8 cellular contexts compared by ENCODE assay signal in the genomic region with DNA sequence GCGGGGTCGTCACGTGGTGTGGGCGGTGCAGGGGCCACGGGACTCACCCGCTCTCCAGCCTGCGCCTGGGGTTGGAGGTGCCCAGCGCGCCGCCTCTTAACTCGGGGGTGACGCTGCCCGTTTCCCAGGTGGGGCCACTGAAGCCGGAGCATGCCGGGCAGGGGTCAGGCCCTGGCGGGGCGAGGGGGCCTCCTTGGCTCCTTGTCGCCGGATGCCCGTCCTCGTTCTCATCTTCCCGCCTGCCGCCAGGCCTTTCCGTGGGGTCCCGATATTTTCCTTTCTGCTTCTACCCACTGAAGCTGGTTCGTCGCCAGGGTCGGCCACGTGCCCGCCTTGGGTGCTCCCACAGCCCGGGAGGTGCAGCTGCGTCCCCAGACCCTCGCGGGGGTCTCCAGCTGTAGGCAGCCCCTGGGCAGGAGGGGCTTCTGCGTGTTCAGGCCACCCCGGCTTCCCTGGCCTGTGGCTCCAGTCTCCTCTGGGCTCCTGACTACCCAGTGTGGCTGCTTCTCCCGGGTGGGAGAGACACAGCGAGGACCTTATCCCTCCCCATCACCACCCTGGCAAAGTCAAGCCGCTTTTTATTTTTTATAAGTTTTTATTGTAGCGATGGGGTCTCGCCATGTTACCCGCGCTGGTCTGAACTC. TPM values are rescaled to one million over a fixed set of nuclear protein-coding genes. Genes with fewer than 3 reads are reported as not detected.
DNase-seq lines count a peak whose midpoint lies in the region; ATAC-seq and TF ChIP-seq lines count a peak whose summit lies in the region.

No MANE protein-coding gene starts in this region.

- H3K9ac ChIP-seq in colonic mucosa (ENCODE audit: low read depth in 2 of 2, low read length in 2 of 2), result peak overlapping the region; percentile 79 to 94

- H3K27me3 ChIP-seq in colonic mucosa, result no peaks in the 10 kb centered on the region
- H3K27me3 ChIP-seq in naive thymus-derived CD4-positive, alpha-beta T cell (ENCODE audit: control insufficient read depth in 2 of 2, insufficient read depth in 2 of 2, low read length in 2 of 2), result no peaks in the 10 kb centered on the region

- POLR2A ChIA-PET in naive thymus-derived CD4-positive, alpha-beta T cell (lab: Charles Lee), result interaction anchor here (1.4 to 6.6 kb wide), 5 partner anchors 10 to 107 kb away, joined by 7 to 60 read pairs (median 14); no protein-coding TSS in a partner anchor

- peak overlapping the region; percentile 79 to 93 (median 88) for H3K4me3 Mint-ChIP-seq in naive thymus-derived CD4-positive, alpha-beta T cell

- H3K9me3 ChIP-seq in KOPT-K1 (ENCODE audit: insufficient read depth, low read length, poor library complexity, severe bottlenecking), result no peaks in the 10 kb centered on the region
- no peaks in the 10 kb centered on the region for H3K9me3 ChIP-seq in colonic mucosa
- no peaks in the 10 kb centered on the region for H3K9me3 ChIP-seq in naive thymus-derived CD4-positive, alpha-beta T cell (ENCODE audit: control insufficient read depth in 2 of 3, low read length in 3 of 3)

- peaks cover 0 to 6% (median 0%) of the 10 kb centered on the region in 11 donors for H3K9me3 Mint-ChIP-seq in naive thymus-derived CD4-positive, alpha-beta T cell

- CTCF ChIA-PET in naive thymus-derived CD4-positive, alpha-beta T cell (lab: Charles Lee), result no interaction called here

- ATAC-seq in naive thymus-derived CD4-positive, alpha-beta T cell, result no peak
- ATAC-seq in HG02678 (IDR thresholded peaks at IDR 0.05; ENCODE audit: unreplicated experiment) (no peak), HG02763 (IDR thresholded peaks at IDR 0.05; ENCODE audit: unreplicated experiment) (no peak), HG03565 (IDR thresholded peaks at IDR 0.05; ENCODE audit: unreplicated experiment) (no peak), HG03039 (IDR thresholded peaks at IDR 0.05; ENCODE audit: unreplicated experiment) (no peak)

- TF ChIP-seq CTCF in AG10803 (conservative IDR thresholded peaks at IDR 0.05; ENCODE audit: low read length) (no peak), colonic mucosa (IDR thresholded peaks at IDR 0.05) (no peak)

- H3K4me3 ChIP-seq in AG10803 (ENCODE audit: low read length) (peak overlapping the region; percentile 72), colonic mucosa (peak overlapping the region; percentile 67)
- H3K4me3 ChIP-seq in naive thymus-derived CD4-positive, alpha-beta T cell (ENCODE audit: low read length), result peak overlapping the region; percentile 75

- H3K36me3 Mint-ChIP-seq in naive thymus-derived CD4-positive, alpha-beta T cell, result peaks cover 0 to 43% (median 17%) of the 10 kb centered on the region in 5 donors

- H3K27ac Mint-ChIP-seq in naive thymus-derived CD4-positive, alpha-beta T cell, result peak overlapping the region; percentile 65 to 98 (median 95)

- intact Hi-C loops in colonic mucosa (cut with DNase I), result loop anchor here (5.0 kb wide), 1 partner anchor 96 kb away; no protein-coding TSS in a partner anchor
- intact Hi-C loops in naive thymus-derived CD4-positive, alpha-beta T cell (cut with micrococcal nuclease), result loop anchor here (1.0 to 5.0 kb wide), 10 partner anchors 15 to 536 kb away; a partner anchor contains a TSS

- peaks cover 36% of the 10 kb centered on the region for H3K4me1 ChIP-seq in colonic mucosa
- H3K4me1 ChIP-seq in naive thymus-derived CD4-positive, alpha-beta T cell (ENCODE audit: control insufficient read depth in 2 of 2, insufficient read depth in 2 of 2, low read length in 2 of 2), result peaks cover 40 to 53% of the 10 kb centered on the region in 2 donors

- H3K27me3 Mint-ChIP-seq in naive thymus-derived CD4-positive, alpha-beta T cell, result no peaks in the 10 kb centered on the region

- H3K27ac ChIP-seq in KOPT-K1 (ENCODE audit: low read depth, low read length, poor library complexity, severe bottlenecking) (peak overlapping the region; percentile 96), colonic mucosa (peak overlapping the region; percentile 99)
- peak overlapping the region; percentile 93 for H3K27ac ChIP-seq in naive thymus-derived CD4-positive, alpha-beta T cell (ENCODE audit: low read depth, low read length)

- H3K36me3 ChIP-seq in KOPT-K1 (ENCODE audit: insufficient read depth, low read length) (peaks cover 76% of the 10 kb centered on the region), colonic mucosa (peaks cover 10% of the 10 kb centered on the region)
- H3K36me3 ChIP-seq in naive thymus-derived CD4-positive, alpha-beta T cell (ENCODE audit: control insufficient read depth in 2 of 3, insufficient read depth in 3 of 3, low read length in 3 of 3), result peaks cover 30 to 68% (median 34%) of the 10 kb centered on the region in 3 experiments

- DNase-seq in AG10803 (ENCODE audit: low read depth), result no peak
- DNase-seq in colonic mucosa, result no peak
- DNase-seq in naive thymus-derived CD4-positive, alpha-beta T cell, result no peak

- peaks cover 34 to 55% (median 42%) of the 10 kb centered on the region in 7 donors for H3K4me1 Mint-ChIP-seq in naive thymus-derived CD4-positive, alpha-beta T cell

RNA-seq across cellular contexts. Expression of a gene that starts 0.8 kb away (rescaled TPM):
- total RNA-seq in colonic mucosa, result 100 to 1,000 TPM in 1 of 2 donors, 10 to 100 TPM in 1; 41.8 to 114 TPM
- total RNA-seq in naive thymus-derived CD4-positive, alpha-beta T cell, result 10 to 100 TPM; 31.7 to 57.3 (median 47.7) TPM
- polyA plus RNA-seq in naive thymus-derived CD4-positive, alpha-beta T cell, result 10 to 100 TPM; 75.0 to 78.8 TPM

RNA-seq across cellular contexts. Expression of a gene that starts 7.0 kb away (rescaled TPM):
- total RNA-seq in colonic mucosa, result 100 to 1,000 TPM; 163 to 179 TPM
- total RNA-seq in naive thymus-derived CD4-positive, alpha-beta T cell, result 100 to 1,000 TPM; 237 to 629 (median 524) TPM
- polyA plus RNA-seq in naive thymus-derived CD4-positive, alpha-beta T cell, result 100 to 1,000 TPM; 233 to 247 TPM

RNA-seq across cellular contexts. Expression of a gene that starts 9.6 kb away (rescaled TPM):
- total RNA-seq in colonic mucosa, result 10 to 100 TPM; 72.8 to 86.1 TPM
- not detected for total RNA-seq in naive thymus-derived CD4-positive, alpha-beta T cell
- polyA plus RNA-seq in naive thymus-derived CD4-positive, alpha-beta T cell, result not detected

RNA-seq across cellular contexts. Expression of a gene that starts 27.7 kb away (rescaled TPM):
- 100 to 1,000 TPM; 172 to 177 TPM for total RNA-seq in colonic mucosa
- 100 to 1,000 TPM in 2 of 5 experiments, 10 to 100 TPM in 3; 22.6 to 310 (median 78.1) TPM for total RNA-seq in naive thymus-derived CD4-positive, alpha-beta T cell
- polyA plus RNA-seq in naive thymus-derived CD4-positive, alpha-beta T cell, result 1 to 10 TPM; 1.4 to 3.6 TPM

RNA-seq across cellular contexts. Expression of a gene that starts 34.5 kb away (rescaled TPM):
- 100 to 1,000 TPM; 359 to 627 TPM for total RNA-seq in colonic mucosa
- 100 to 1,000 TPM in 3 of 5 experiments, 10 to 100 TPM in 2; 90.6 to 178 (median 102) TPM for total RNA-seq in naive thymus-derived CD4-positive, alpha-beta T cell
- 100 to 1,000 TPM; 209 to 302 TPM for polyA plus RNA-seq in naive thymus-derived CD4-positive, alpha-beta T cell

Comparison
In these comparisons a context has a peak if more than half of its experiments do, and no peak if none do; other contexts are left out.
1. RNA of a gene that starts 9.6 kb away (total RNA-seq): 72.8 to 86.1 TPM in colonic mucosa; not detected in naive thymus-derived CD4-positive, alpha-beta T cell; every median in the first group is over 10 times any median in the second.
2. Peak in every context shown above with its lines, with median percentiles within 50 percentile points of each other: H3K4me3 ChIP-seq and H3K27ac ChIP-seq.